In genomic region chr15:47431501-47431900, GRCh38 we compare ENCODE assay signal across 17 cellular contexts.
DNase-seq lines count a peak whose midpoint lies in the region; ATAC-seq and TF ChIP-seq lines count a peak whose summit lies in the region.
"Had no signal": no experiment of that assay in that cellular context is flagged by ENCODE, and none has a peak within 500 bp of the region (broad histone marks: within the 10 kb centered on the region; RNA-seq: fewer than 3 reads in every experiment).

No MANE protein-coding gene starts in this region.

- in situ Hi-C loops in G401 (cut with HindIII; ENCODE audit: low sequenced_read_pairs), result no loop called here

- H3K9ac ChIP-seq in adipocyte (ENCODE audit: low read length), result no peak overlapping the region

- no peak for ATAC-seq in left cardiac atrium
- ATAC-seq in left lung, result no peak
- ATAC-seq: activated T-helper 17 cell treated with anti-CD3 and anti-CD28 coated beads, Interleukin-2, amount 50 U/mL, for 72 hours; HCT116; T-cell had no signal

- TF ChIP-seq CTCF in fibroblast of villous mesenchyme (IDR thresholded peaks at IDR 0.05; ENCODE audit: insufficient read depth, low read depth, low read length) (no peak), left lung (IDR thresholded peaks at IDR 0.05) (no peak)

- H3K36me3 ChIP-seq in adipocyte (ENCODE audit: control insufficient read depth, insufficient read depth, low read length, severe bottlenecking), result no peaks in the 10 kb centered on the region
- H3K36me3 ChIP-seq in left lung, result no peaks in the 10 kb centered on the region
- H3K36me3 ChIP-seq: right atrium auricular region, WERI-Rb-1 had no signal

- no peak overlapping the region for H3K27ac ChIP-seq in left lung
- H3K27ac ChIP-seq: right atrium auricular region, WERI-Rb-1 had no signal

- H3K4me3 ChIP-seq in adipocyte (ENCODE audit: low read length) (no peak overlapping the region), fibroblast of villous mesenchyme (ENCODE audit: low read depth, low read length) (no peak overlapping the region), left lung (no peak overlapping the region)
- H3K4me3 ChIP-seq: right atrium auricular region had no signal

- H3K9me3 ChIP-seq in adipocyte (ENCODE audit: control insufficient read depth, low read length) (no peaks in the 10 kb centered on the region), left lung (no peaks in the 10 kb centered on the region)
- H3K9me3 ChIP-seq: right atrium auricular region had no signal

- H3K27me3 ChIP-seq in adipocyte (replicated peaks; ENCODE audit: control insufficient read depth, insufficient read depth, low read length) (no peaks in the 10 kb centered on the region), left lung (no peaks in the 10 kb centered on the region)
- H3K27me3 ChIP-seq: right atrium auricular region had no signal

- H3K4me1 ChIP-seq in adipocyte (ENCODE audit: control insufficient read depth, insufficient read depth, low read length) (no peaks in the 10 kb centered on the region), left lung (no peaks in the 10 kb centered on the region)
- H3K4me1 ChIP-seq: right atrium auricular region had no signal

- intact Hi-C loops in left cardiac atrium (cut with DNase I), result no loop called here
- intact Hi-C loops in left lung (cut with DNase I), result no loop called here

- DNase-seq in GM03348 (ENCODE audit: low spot score) (peak; percentile 39), adipocyte (ENCODE audit: low read depth) (peak; percentile 82), fibroblast of villous mesenchyme (ENCODE audit: low read depth) (peak; percentile 63), stromal cell of bone marrow (ENCODE audit: low read depth) (peak; percentile 61), left cardiac atrium (no peak), left lung (no peak), G401 (ENCODE audit: low spot score) (no peak)
- DNase-seq: anterior cingulate cortex; CD4-positive, alpha-beta memory T cell; NCI-H1048; RPMI8226; stimulated activated CD4-positive, alpha-beta T cell treated with anti-CD3 and anti-CD28 coated beads, Interleukin-1b, Interleukin-23, amount 100 ng/mL, for 48 hours; T-cell; WERI-Rb-1 had no signal

Comparison
In these comparisons a context has a peak if more than half of its experiments do, and no peak if none do; other contexts are left out.
1. DNase-seq: peak in GM03348 (single experiment), adipocyte (single experiment), fibroblast of villous mesenchyme (single experiment) and stromal cell of bone marrow (single experiment); none in left cardiac atrium (single experiment), left lung (0 of 2) and G401 (single experiment).